ENCODE assay signal across 26 cellular contexts in genomic region chr9:32117291-32117690, GRCh38.
"Had no signal": no experiment of that assay in that cellular context is flagged by ENCODE, and none has a peak within 500 bp of the region (broad histone marks: within the 10 kb centered on the region; RNA-seq: fewer than 3 reads in every experiment).

No MANE protein-coding gene starts in this region.

- DNase-seq: activated B cell treated with CpG ODN at 0.5 μM for 24 hours; activated CD4-positive, alpha-beta memory T cell treated with anti-CD3 and anti-CD28 coated beads for 36 hours; activated CD4-positive, alpha-beta T cell treated with anti-CD3 and anti-CD28 coated beads for 4 hours; activated CD4-positive, alpha-beta T cell treated with anti-CD3 and anti-CD28 coated beads, Interleukin-2, amount 10 ng/mL, durations not matched to agents 24 days and 14 days; activated CD4-positive, alpha-beta T cell treated with anti-CD3 and anti-CD28 coated beads, Interleukin-2, amount 50 U/mL, for 1 hour; activated CD4-positive, alpha-beta T cell treated with anti-CD3 and anti-CD28 coated beads, Interleukin-2, amount 50 U/mL, for 4 hours; activated CD4-positive, CD25-positive, alpha-beta regulatory T cell treated with anti-CD3 and anti-CD28 coated beads, Interleukin-2, amount 50 U/mL, for 72 hours; activated CD8-positive, alpha-beta memory T cell treated with anti-CD3 and anti-CD28 coated beads, Interleukin-2, amount 50 U/mL, for 4 hours; activated CD8-positive, alpha-beta T cell treated with anti-CD3 and anti-CD28 coated beads for 36 hours; activated effector memory CD4-positive, alpha-beta T cell treated with anti-CD3 and anti-CD28 coated beads, Interleukin-2, amount 50 U/mL, for 16 hours; activated naive CD4-positive, alpha-beta T cell treated with anti-CD3 and anti-CD28 coated beads, Interleukin-2, amount 10 ng/mL, durations not matched to agents 7 days and 5 days; activated naive CD4-positive, alpha-beta T cell treated with Interleukin-2 at 50 U/mL for 16 hours; activated naive CD8-positive, alpha-beta T cell treated with anti-CD3 and anti-CD28 coated beads, Interleukin-2, amount 10 ng/mL, durations not matched to agents 7 days and 5 days; activated naive CD8-positive, alpha-beta T cell treated with anti-CD3 and anti-CD28 coated beads, Interleukin-2, amount 50 U/mL, for 24 hours; activated T-cell treated with anti-CD3 and anti-CD28 coated beads for 4 hours; activated T-cell treated with anti-CD3 and anti-CD28 coated beads, Interleukin-2, amount 50 U/mL, for 1 hour; activated T-cell treated with anti-CD3 and anti-CD28 coated beads, Interleukin-2, amount 50 U/mL, for 4 hours; activated T-cell treated with anti-CD3 and anti-CD28 coated beads, Interleukin-2, amount 50 U/mL, for 72 hours; amygdala; anterior cingulate cortex; caudate nucleus; cerebellar nuclear complex; T-helper 17 cell had no signal

- H3K4me1 ChIP-seq: ascending aorta had no signal

- H3K27me3 ChIP-seq: ascending aorta, cardiac muscle cell had no signal

- H3K4me3 ChIP-seq: ascending aorta, cardiac muscle cell had no signal

- H3K27ac ChIP-seq: ascending aorta, cardiac muscle cell, VCaP had no signal

- H3K36me3 ChIP-seq: ascending aorta, cardiac muscle cell had no signal
